Comparison of ENCODE assay signal across 9 cellular contexts in genomic region chr15:85312925-85313324, GRCh38.
A peak's percentile ranks its signal among the peaks of the same experiment; 100 is the strongest.
DNase-seq lines count a peak whose midpoint lies in the region; ATAC-seq, FAIRE-seq and TF ChIP-seq lines count a peak whose summit lies in the region.
"Had no signal": no experiment of that assay in that cellular context is flagged by ENCODE, and none has a peak within 500 bp of the region (broad histone marks: within the 10 kb centered on the region; RNA-seq: fewer than 3 reads in every experiment).

No MANE protein-coding gene starts in this region.

- FAIRE-seq in astrocyte (lab: Jason Lieb, UNC), result no peak

- CTCF ChIA-PET in mammary epithelial cell (lab: Charles Lee; ENCODE audit: low non-redundant PET), result interaction anchor here (0.7 to 1.0 kb wide), 2 partner anchors 101 to 487 kb away, joined by 4 to 8 read pairs; no protein-coding TSS in a partner anchor

- DNase-seq in activated naive CD4-positive, alpha-beta T cell treated with Interleukin-2 at 50 U/mL for 16 hours, result no peak
- DNase-seq in astrocyte (ENCODE audit: low read depth) (no peak), NCI-H2227 treated with DMSO at 0.1 percent for 48 hours (lab: John Stamatoyannopoulos, UW) (no peak), mammary epithelial cell (no peak)
- no peak for DNase-seq in stimulated activated CD8-positive, alpha-beta memory T cell treated with anti-CD3 and anti-CD28 coated beads, Interleukin-4, amount 100 ng/mL, for 48 hours
- DNase-seq: DMS79 had no signal

- H3K4me3 ChIP-seq in astrocyte (ENCODE audit: insufficient read depth, low read depth, low read length), result peak overlapping the region; percentile 5
- no peak overlapping the region for H3K4me3 ChIP-seq in mammary epithelial cell (replicated peaks in 1 of 3; ENCODE audit: insufficient read depth in 1 of 3, low read depth in 2 of 3, low read length in 3 of 3)

- dilution Hi-C loops in mammary epithelial cell (cut with HindIII; ENCODE audit: low sequenced_read_pairs), result no loop called here

- H3K9ac ChIP-seq in astrocyte (ENCODE audit: low read length) (peak overlapping the region; percentile 45), mammary epithelial cell (ENCODE audit: insufficient read depth, low read length) (no peak overlapping the region)

- intact Hi-C loops in mammary epithelial cell (cut with micrococcal nuclease), result no loop called here

- H3K27me3 ChIP-seq in astrocyte (ENCODE audit: insufficient read depth, low read length), result no peaks in the 10 kb centered on the region
- H3K27me3 ChIP-seq in mammary epithelial cell (ENCODE audit: insufficient read depth, low read length), result no peaks in the 10 kb centered on the region

- BruUV-seq in mammary epithelial cell (replicated peaks; lab: Mats Ljungman, UMichigan), result no TSS peak

- H3K4me2 ChIP-seq in astrocyte (ENCODE audit: low read length) (peak overlapping the region; percentile 59), mammary epithelial cell (ENCODE audit: insufficient read depth, low read depth, low read length) (no peak overlapping the region)

- H4K20me1 ChIP-seq in astrocyte (ENCODE audit: insufficient read depth, low read length) (no peaks in the 10 kb centered on the region), mammary epithelial cell (ENCODE audit: insufficient read depth, low read length) (no peaks in the 10 kb centered on the region)

- H3K4me1 ChIP-seq in astrocyte (ENCODE audit: insufficient read depth, low read length) (peaks cover 22% of the 10 kb centered on the region), mammary epithelial cell (ENCODE audit: insufficient read depth, low read length) (peaks cover 4% of the 10 kb centered on the region)

- H3K79me2 ChIP-seq in astrocyte (ENCODE audit: insufficient read depth, low read length) (no peaks in the 10 kb centered on the region), mammary epithelial cell (ENCODE audit: insufficient read depth, low read length) (no peaks in the 10 kb centered on the region)

- no peaks in the 10 kb centered on the region for H3K9me3 ChIP-seq in astrocyte (ENCODE audit: insufficient read depth, low read depth, low read length)
- H3K9me3 ChIP-seq in mammary epithelial cell (replicated peaks; ENCODE audit: insufficient read depth, low read length), result no peaks in the 10 kb centered on the region

- H3K27ac Mint-ChIP-seq in activated naive CD4-positive, alpha-beta T cell treated with anti-CD3 and anti-CD28 coated beads, Interleukin-2, amount 50 U/mL, for 24 hours, result peak overlapping the region; percentile 19
- H3K27ac Mint-ChIP-seq in astrocyte (ENCODE audit: unreplicated experiment), result peak overlapping the region; percentile 92
- H3K27ac Mint-ChIP-seq in stimulated activated memory B cell treated with anti-CD40 and anti-IgM and Interleukin-4, amounts not matched to agents 10 μg/mL and 1 μg/mL and 100 μg/mL, for 72 hours, result peak overlapping the region; percentile 92

- no peak overlapping the region for H3K4me3 Mint-ChIP-seq in activated naive CD4-positive, alpha-beta T cell treated with anti-CD3 and anti-CD28 coated beads, Interleukin-2, amount 50 U/mL, for 24 hours
- peak overlapping the region; percentile 13 for H3K4me3 Mint-ChIP-seq in astrocyte (ENCODE audit: unreplicated experiment)
- H3K4me3 Mint-ChIP-seq in stimulated activated memory B cell treated with anti-CD40 and anti-IgM and Interleukin-4, amounts not matched to agents 10 μg/mL and 1 μg/mL and 100 μg/mL, for 72 hours, result peak overlapping the region; percentile 70

- H2AFZ ChIP-seq in astrocyte (ENCODE audit: low read depth, low read length) (no peak overlapping the region), mammary epithelial cell (ENCODE audit: low read depth, low read length) (no peak overlapping the region)

- H3K27ac ChIP-seq in astrocyte (ENCODE audit: low read depth, low read length), result peak overlapping the region; percentile 63
- no peak overlapping the region for H3K27ac ChIP-seq in mammary epithelial cell (ENCODE audit: insufficient read depth, low read depth, low read length)

- peaks cover 3% of the 10 kb centered on the region for H3K36me3 Mint-ChIP-seq in activated naive CD4-positive, alpha-beta T cell treated with anti-CD3 and anti-CD28 coated beads, Interleukin-2, amount 50 U/mL, for 24 hours
- no peaks in the 10 kb centered on the region for H3K36me3 Mint-ChIP-seq in astrocyte (ENCODE audit: low read depth, unreplicated experiment)
- H3K36me3 Mint-ChIP-seq in stimulated activated memory B cell treated with anti-CD40 and anti-IgM and Interleukin-4, amounts not matched to agents 10 μg/mL and 1 μg/mL and 100 μg/mL, for 72 hours, result peaks cover 5% of the 10 kb centered on the region

- in situ Hi-C loops in mammary epithelial cell (cut with MboI; ENCODE audit: low sequenced_read_pairs in 2 of 2), result loop anchor here in 1 of 2 donors (25.0 kb wide), 1 partner anchor 174 kb away; no protein-coding TSS in a partner anchor

- H3K36me3 ChIP-seq in astrocyte (ENCODE audit: insufficient read depth, low read length) (no peaks in the 10 kb centered on the region), mammary epithelial cell (ENCODE audit: insufficient read depth, low read length) (no peaks in the 10 kb centered on the region)

- peaks cover 6% of the 10 kb centered on the region for H3K9me3 Mint-ChIP-seq in activated naive CD4-positive, alpha-beta T cell treated with anti-CD3 and anti-CD28 coated beads, Interleukin-2, amount 50 U/mL, for 24 hours
- peaks cover 5% of the 10 kb centered on the region for H3K9me3 Mint-ChIP-seq in astrocyte (ENCODE audit: unreplicated experiment)
- no peaks in the 10 kb centered on the region for H3K9me3 Mint-ChIP-seq in stimulated activated memory B cell treated with anti-CD40 and anti-IgM and Interleukin-4, amounts not matched to agents 10 μg/mL and 1 μg/mL and 100 μg/mL, for 72 hours

- no peaks in the 10 kb centered on the region for H3K27me3 Mint-ChIP-seq in activated naive CD4-positive, alpha-beta T cell treated with anti-CD3 and anti-CD28 coated beads, Interleukin-2, amount 50 U/mL, for 24 hours
- no peaks in the 10 kb centered on the region for H3K27me3 Mint-ChIP-seq in astrocyte (ENCODE audit: low read depth, unreplicated experiment)
- H3K27me3 Mint-ChIP-seq in stimulated activated memory B cell treated with anti-CD40 and anti-IgM and Interleukin-4, amounts not matched to agents 10 μg/mL and 1 μg/mL and 100 μg/mL, for 72 hours, result no peaks in the 10 kb centered on the region

- peak; percentile 14 for ATAC-seq in HG03095 (IDR thresholded peaks at IDR 0.05; ENCODE audit: unreplicated experiment)
- peak; percentile 49 for ATAC-seq in stimulated activated memory B cell treated with anti-CD40 and anti-IgM and Interleukin-4, amounts not matched to agents 10 μg/mL and 1 μg/mL and 100 μg/mL, for 72 hours

- WGBS in mammary epithelial cell (ENCODE audit: low coverage, missing lambda C conversion rate), result 90% methylated on average over 2 of the region's 2 CpGs

- peak; percentile 23 for TF ChIP-seq CTCF in astrocyte (IDR thresholded peaks at IDR 0.05; ENCODE audit: insufficient read depth, low read depth, low read length)
- TF ChIP-seq CTCF in mammary epithelial cell (conservative IDR thresholded peaks at IDR 0.05 in 1 of 2, IDR thresholded peaks at IDR 0.05 in 1 of 2; ENCODE audit: extremely low read depth in 1 of 2, insufficient read depth in 1 of 2, low read depth in 1 of 2, low read length in 2 of 2), result peak in 1 of 2 donors; percentile 13

- peaks cover 46% of the 10 kb centered on the region for H3K4me1 Mint-ChIP-seq in activated naive CD4-positive, alpha-beta T cell treated with anti-CD3 and anti-CD28 coated beads, Interleukin-2, amount 50 U/mL, for 24 hours
- peaks cover 49% of the 10 kb centered on the region for H3K4me1 Mint-ChIP-seq in astrocyte (ENCODE audit: low read depth, unreplicated experiment)
- peaks cover 90% of the 10 kb centered on the region for H3K4me1 Mint-ChIP-seq in stimulated activated memory B cell treated with anti-CD40 and anti-IgM and Interleukin-4, amounts not matched to agents 10 μg/mL and 1 μg/mL and 100 μg/mL, for 72 hours

Comparison
In these comparisons a context has a peak if more than half of its experiments do, and no peak if none do; other contexts are left out.
1. H3K27ac Mint-ChIP-seq: peak in every context shown above with its lines; median percentile 92 in astrocyte; 92 in stimulated activated memory B cell treated with anti-CD40 and anti-IgM and Interleukin-4, amounts not matched to agents 10 μg/mL and 1 μg/mL and 100 μg/mL, for 72 hours; 19 in activated naive CD4-positive, alpha-beta T cell treated with anti-CD3 and anti-CD28 coated beads, Interleukin-2, amount 50 U/mL, for 24 hours.